2 cellular contexts compared by ENCODE assay signal in genomic region chr11:29634744-29635143, GRCh38.
TF ChIP-seq lines count a peak whose summit lies in the region.

No MANE protein-coding gene starts in this region.

TF ChIP-seq in H1, 55 proteins besides CTCF, POLR2A, EP300 and RAD21 (continued from another document):
- TF ChIP-seq SRF (IDR thresholded peaks at IDR 0.05; ENCODE audit: low read depth, low read length) = no peak
- no peak for TF ChIP-seq CTBP2 (IDR thresholded peaks at IDR 0.05; ENCODE audit: borderline replicate concordance, insufficient read depth, insufficient read length, low read length)
TF ChIP-seq in H1: peak in this region for 0.

TF ChIP-seq in SK-N-SH, 30 proteins besides CTCF, POLR2A, EP300 and RAD21 (continued from another document):
- TF ChIP-seq REST (IDR thresholded peaks at IDR 0.05; ENCODE audit: low read depth, low read length) (no peak), MXI1 (IDR thresholded peaks at IDR 0.05; ENCODE audit: low read depth, low read length) (no peak), ZBTB33 (IDR thresholded peaks at IDR 0.05; ENCODE audit: borderline replicate concordance, low read depth) (no peak), NFIC (IDR thresholded peaks at IDR 0.05; ENCODE audit: borderline replicate concordance) (no peak), YY1 (IDR thresholded peaks at IDR 0.05; ENCODE audit: low read depth) (no peak)
